In the genomic region with DNA sequence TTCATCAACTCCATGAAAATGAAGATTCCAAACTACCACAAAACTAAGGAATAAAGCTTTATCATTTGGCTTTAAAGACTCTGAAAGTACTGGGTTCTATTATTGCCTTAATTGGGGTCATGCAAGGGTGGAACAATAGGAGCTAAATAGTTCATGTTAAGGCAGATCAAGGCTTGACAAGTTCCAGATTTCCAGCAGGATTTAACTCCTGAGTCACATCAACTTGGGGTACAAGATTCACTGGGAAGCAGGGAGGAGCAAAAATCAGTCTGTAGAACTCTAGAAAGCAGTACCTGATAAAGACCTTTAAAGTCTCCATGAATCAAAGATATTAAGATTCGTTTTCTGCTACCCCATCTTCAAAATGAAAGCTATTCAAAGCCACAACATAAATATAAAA, we compare ENCODE assay signal across 16 cellular contexts.
"Had no signal": no experiment of that assay in that cellular context is flagged by ENCODE, and none has a peak within 500 bp of the region (broad histone marks: within the 10 kb centered on the region; RNA-seq: fewer than 3 reads in every experiment).

No MANE protein-coding gene starts in this region.

- H3K27ac ChIP-seq: VCaP had no signal

- ATAC-seq: activated CD4-positive, alpha-beta T cell treated with anti-CD3 and anti-CD28 coated beads for 36 hours; activated CD8-positive, alpha-beta T cell treated with anti-CD3 and anti-CD28 coated beads, Interleukin-2, amount 10 ng/mL, durations not matched to agents 7 days and 5 days; activated T-helper 17 cell treated with anti-CD3 and anti-CD28 coated beads, Interleukin-2, amount 50 U/mL, for 72 hours; effector memory CD8-positive, alpha-beta T cell; lower lobe of right lung had no signal

- H3K4me3 ChIP-seq: lower lobe of right lung, right atrium auricular region, spleen, upper lobe of right lung had no signal

- H3K27me3 ChIP-seq: right atrium auricular region, spleen, upper lobe of right lung had no signal

- H3K36me3 ChIP-seq: lower lobe of right lung, right atrium auricular region, spleen, upper lobe of right lung had no signal

- DNase-seq: activated CD4-positive, alpha-beta T cell treated with anti-CD3 and anti-CD28 coated beads for 36 hours; activated CD8-positive, alpha-beta T cell treated with anti-CD3 and anti-CD28 coated beads, Interleukin-2, amount 10 ng/mL, durations not matched to agents 7 days and 5 days; activated naive CD4-positive, alpha-beta T cell treated with anti-CD3 and anti-CD28 coated beads for 36 hours; effector memory CD8-positive, alpha-beta T cell; immature natural killer cell; lower lobe of right lung; midbrain; naive B cell; spleen; stimulated activated CD4-positive, alpha-beta T cell treated with anti-CD3 and anti-CD28 coated beads, Interleukin-1b, Interleukin-23, amount 100 ng/mL, for 48 hours; stimulated activated naive CD4-positive, alpha-beta T cell; T-helper 1 cell; upper lobe of right lung had no signal

- H3K9me3 ChIP-seq: lower lobe of right lung, right atrium auricular region, spleen, upper lobe of right lung had no signal
